8 cellular contexts compared by ENCODE assay signal in genomic region chr1:87497380-87497779, GRCh38.
A peak's percentile ranks its signal among the peaks of the same experiment; 100 is the strongest.
DNase-seq lines count a peak whose midpoint lies in the region; ATAC-seq and TF ChIP-seq lines count a peak whose summit lies in the region.
"Not testable (repeated sequence)": the region's sequence is repeated elsewhere in the genome, so short reads cannot be mapped to it uniquely, and the experiment has no call there.

No MANE protein-coding gene starts in this region.

- not testable (repeated sequence) for H3K27me3 Mint-ChIP-seq in progenitor cell of endocrine pancreas

- not testable (repeated sequence) for H3K9me3 Mint-ChIP-seq in progenitor cell of endocrine pancreas (ENCODE audit: low read depth)

- TF ChIP-seq CTCF in progenitor cell of endocrine pancreas (IDR thresholded peaks at IDR 0.05; ENCODE audit: unreplicated experiment), result not testable (repeated sequence)

- ATAC-seq in GM18498 (IDR thresholded peaks at IDR 0.05; ENCODE audit: unreplicated experiment), result peak; percentile 85
- ATAC-seq in GM19035 (IDR thresholded peaks at IDR 0.05; ENCODE audit: unreplicated experiment), result peak; percentile 71
- peak; percentile 88 for ATAC-seq in GM21717 (IDR thresholded peaks at IDR 0.05; ENCODE audit: unreplicated experiment)
- ATAC-seq in HG02763 (IDR thresholded peaks at IDR 0.05; ENCODE audit: unreplicated experiment), result peak; percentile 64
- ATAC-seq in HG02981 (IDR thresholded peaks at IDR 0.05; ENCODE audit: unreplicated experiment), result peak; percentile 55
- ATAC-seq in HG03432 (IDR thresholded peaks at IDR 0.05; ENCODE audit: unreplicated experiment), result peak; percentile 72
- ATAC-seq in SK-N-SH treated with all-trans-retinoic acid at 6 μM for 48 hours, result peak; percentile 40; the same call in 2 of the 3 replicates

- not testable (repeated sequence) for H3K36me3 Mint-ChIP-seq in progenitor cell of endocrine pancreas (ENCODE audit: insufficient read depth)

- H3K4me3 Mint-ChIP-seq in progenitor cell of endocrine pancreas (ENCODE audit: low read depth), result not testable (repeated sequence)

- not testable (repeated sequence) for DNase-seq in progenitor cell of endocrine pancreas (ENCODE audit: low spot score, unreplicated experiment)

- H3K27ac Mint-ChIP-seq in progenitor cell of endocrine pancreas, result peak overlapping the region; percentile 62

- H3K4me1 Mint-ChIP-seq in progenitor cell of endocrine pancreas (ENCODE audit: low read depth), result peaks cover 12% of the 10 kb centered on the region
